Comparison of ENCODE assay signal across 1 cellular context in the genomic region with DNA sequence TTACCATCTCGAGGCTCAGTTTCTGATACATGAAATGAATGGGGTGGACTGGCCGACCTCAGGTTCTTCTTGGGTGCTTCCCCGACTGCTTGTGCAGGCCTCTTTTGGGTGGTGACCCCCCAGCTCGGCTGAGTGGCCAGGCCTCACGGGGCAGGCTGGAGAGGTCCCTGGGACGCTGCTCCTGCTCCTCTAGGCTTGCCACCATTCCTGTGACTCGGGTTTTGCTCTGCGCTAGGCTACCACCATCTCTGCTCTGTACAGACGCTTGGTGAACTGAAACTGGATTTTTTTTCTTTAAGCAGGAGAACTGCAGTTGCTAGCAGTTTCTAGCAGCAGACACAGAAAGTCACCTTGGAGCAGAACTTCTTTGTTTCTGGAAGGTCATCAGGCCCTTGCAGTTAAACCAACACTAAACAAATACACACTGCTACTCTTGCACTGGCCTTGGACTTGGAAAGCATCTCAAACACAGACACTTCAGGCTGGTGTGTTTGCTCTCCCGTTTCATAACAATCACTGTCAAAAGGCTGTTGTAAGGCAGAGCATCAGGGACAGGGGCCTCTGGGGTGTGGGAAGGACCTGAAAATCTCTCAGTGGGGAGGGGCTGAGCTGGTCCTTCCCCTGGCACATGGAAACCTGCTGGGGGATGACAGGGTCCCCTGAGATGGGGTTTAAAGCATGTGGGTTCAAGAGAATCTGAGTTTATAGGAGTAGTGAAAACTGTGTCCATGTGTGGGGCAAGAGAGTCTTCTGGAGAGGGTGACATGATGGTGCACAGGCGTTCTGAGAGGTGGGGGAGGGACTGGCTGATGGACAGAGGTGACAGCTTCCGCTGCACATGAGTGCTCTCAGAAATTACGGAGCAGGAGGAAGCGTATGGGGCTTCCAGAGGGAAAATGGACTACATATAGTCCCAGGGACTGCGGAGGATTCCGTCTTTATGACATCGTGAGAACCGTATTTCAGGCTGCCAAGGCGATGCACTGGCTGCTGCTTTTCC.
TF ChIP-seq lines count a peak whose summit lies in the region.

No MANE protein-coding gene starts in this region.

TF ChIP-seq in GM23338, 12 proteins besides CTCF, POLR2A, EP300 and RAD21 (continued from another document):
- TF ChIP-seq, protein P1, sequence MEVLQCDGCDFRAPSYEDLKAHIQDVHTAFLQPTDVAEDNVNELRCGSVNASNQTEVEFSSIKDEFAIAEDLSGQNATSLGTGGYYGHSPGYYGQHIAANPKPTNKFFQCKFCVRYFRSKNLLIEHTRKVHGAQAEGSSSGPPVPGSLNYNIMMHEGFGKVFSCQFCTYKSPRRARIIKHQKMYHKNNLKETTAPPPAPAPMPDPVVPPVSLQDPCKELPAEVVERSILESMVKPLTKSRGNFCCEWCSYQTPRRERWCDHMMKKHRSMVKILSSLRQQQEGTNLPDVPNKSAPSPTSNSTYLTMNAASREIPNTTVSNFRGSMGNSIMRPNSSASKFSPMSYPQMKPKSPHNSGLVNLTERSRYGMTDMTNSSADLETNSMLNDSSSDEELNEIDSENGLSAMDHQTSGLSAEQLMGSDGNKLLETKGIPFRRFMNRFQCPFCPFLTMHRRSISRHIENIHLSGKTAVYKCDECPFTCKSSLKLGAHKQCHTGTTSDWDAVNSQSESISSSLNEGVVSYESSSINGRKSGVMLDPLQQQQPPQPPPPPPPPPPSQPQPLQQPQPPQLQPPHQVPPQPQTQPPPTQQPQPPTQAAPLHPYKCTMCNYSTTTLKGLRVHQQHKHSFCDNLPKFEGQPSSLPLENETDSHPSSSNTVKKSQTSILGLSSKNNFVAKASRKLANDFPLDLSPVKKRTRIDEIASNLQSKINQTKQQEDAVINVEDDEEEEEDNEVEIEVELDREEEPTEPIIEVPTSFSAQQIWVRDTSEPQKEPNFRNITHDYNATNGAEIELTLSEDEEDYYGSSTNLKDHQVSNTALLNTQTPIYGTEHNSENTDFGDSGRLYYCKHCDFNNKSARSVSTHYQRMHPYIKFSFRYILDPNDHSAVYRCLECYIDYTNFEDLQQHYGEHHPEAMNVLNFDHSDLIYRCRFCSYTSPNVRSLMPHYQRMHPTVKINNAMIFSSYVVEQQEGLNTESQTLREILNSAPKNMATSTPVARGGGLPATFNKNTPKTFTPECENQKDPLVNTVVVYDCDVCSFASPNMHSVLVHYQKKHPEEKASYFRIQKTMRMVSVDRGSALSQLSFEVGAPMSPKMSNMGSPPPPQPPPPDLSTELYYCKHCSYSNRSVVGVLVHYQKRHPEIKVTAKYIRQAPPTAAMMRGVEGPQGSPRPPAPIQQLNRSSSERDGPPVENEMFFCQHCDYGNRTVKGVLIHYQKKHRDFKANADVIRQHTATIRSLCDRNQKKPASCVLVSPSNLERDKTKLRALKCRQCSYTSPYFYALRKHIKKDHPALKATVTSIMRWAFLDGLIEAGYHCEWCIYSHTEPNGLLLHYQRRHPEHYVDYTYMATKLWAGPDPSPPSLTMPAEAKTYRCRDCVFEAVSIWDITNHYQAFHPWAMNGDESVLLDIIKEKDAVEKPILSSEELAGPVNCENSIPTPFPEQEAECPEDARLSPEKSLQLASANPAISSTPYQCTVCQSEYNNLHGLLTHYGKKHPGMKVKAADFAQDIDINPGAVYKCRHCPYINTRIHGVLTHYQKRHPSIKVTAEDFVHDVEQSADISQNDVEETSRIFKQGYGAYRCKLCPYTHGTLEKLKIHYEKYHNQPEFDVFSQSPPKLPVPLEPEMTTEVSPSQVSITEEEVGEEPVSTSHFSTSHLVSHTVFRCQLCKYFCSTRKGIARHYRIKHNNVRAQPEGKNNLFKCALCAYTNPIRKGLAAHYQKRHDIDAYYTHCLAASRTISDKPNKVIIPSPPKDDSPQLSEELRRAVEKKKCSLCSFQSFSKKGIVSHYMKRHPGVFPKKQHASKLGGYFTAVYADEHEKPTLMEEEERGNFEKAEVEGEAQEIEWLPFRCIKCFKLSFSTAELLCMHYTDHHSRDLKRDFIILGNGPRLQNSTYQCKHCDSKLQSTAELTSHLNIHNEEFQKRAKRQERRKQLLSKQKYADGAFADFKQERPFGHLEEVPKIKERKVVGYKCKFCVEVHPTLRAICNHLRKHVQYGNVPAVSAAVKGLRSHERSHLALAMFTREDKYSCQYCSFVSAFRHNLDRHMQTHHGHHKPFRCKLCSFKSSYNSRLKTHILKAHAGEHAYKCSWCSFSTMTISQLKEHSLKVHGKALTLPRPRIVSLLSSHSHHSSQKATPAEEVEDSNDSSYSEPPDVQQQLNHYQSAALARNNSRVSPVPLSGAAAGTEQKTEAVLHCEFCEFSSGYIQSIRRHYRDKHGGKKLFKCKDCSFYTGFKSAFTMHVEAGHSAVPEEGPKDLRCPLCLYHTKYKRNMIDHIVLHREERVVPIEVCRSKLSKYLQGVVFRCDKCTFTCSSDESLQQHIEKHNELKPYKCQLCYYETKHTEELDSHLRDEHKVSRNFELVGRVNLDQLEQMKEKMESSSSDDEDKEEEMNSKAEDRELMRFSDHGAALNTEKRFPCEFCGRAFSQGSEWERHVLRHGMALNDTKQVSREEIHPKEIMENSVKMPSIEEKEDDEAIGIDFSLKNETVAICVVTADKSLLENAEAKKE (CRISPR knock-in tag; IDR thresholded peaks at IDR 0.05): no peak
- TF ChIP-seq REST (IDR thresholded peaks at IDR 0.05; ENCODE audit: unreplicated experiment) (no peak), CREB1 (CRISPR knock-in tag; IDR thresholded peaks at IDR 0.05; ENCODE audit: low read depth) (no peak), POLR2AphosphoS5 (IDR thresholded peaks at IDR 0.05; ENCODE audit: low read depth) (no peak), ZNF114 (CRISPR knock-in tag; IDR thresholded peaks at IDR 0.05) (no peak), JUNB (IDR thresholded peaks at IDR 0.05; ENCODE audit: unreplicated experiment) (no peak), EZH2 (IDR thresholded peaks at IDR 0.05; ENCODE audit: low read depth, unreplicated experiment) (no peak), ZNF331 (CRISPR knock-in tag; IDR thresholded peaks at IDR 0.05; ENCODE audit: low read depth) (no peak), ETS1 (IDR thresholded peaks at IDR 0.05) (no peak), EZH2phosphoT487 (IDR thresholded peaks at IDR 0.05; ENCODE audit: unreplicated experiment) (no peak)
